12 cellular contexts compared by ENCODE assay signal in the genomic region with DNA sequence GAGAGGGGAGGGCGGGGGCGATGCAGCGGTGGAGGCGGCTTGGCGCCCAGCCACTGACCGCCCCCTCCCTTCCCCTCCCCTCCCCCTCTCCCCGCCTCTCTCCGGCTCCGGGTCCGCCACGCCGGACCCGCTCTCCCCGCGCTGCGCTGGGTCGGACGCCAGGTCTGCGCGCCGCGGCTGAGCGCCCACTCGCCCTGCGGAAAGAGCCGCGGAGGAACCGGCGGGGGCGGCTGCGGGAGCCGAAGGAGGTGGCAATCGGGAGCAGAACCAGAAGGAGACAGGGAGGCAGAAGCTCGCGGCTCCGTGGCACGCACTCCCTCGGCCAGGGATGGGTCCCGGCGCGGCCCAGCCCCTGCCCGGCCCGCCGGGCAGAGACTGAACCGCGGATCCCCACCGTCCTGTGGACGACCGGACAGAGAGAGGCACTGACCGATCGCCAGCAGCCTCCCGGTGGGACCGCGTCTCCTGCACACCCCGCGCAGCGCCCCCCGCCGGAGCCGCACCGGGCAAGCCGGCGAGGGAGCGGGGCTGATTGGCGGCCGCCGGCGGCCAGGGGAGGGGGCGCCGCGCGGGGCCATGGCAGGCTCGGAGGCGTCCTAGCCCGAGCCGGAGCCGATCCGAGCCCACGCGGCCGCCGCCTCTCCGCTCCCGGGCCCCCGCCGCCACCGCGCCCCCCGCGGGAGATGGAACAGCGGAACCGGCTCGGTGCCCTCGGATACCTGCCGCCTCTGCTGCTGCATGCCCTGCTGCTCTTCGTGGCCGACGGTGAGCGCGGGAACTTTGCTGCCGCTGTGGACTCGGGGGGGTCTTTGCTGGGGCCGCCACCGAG. TPM values are rescaled to one million over a fixed set of nuclear protein-coding genes. Genes with fewer than 3 reads are reported as not detected.
DNase-seq lines count a peak whose midpoint lies in the region; ATAC-seq and TF ChIP-seq lines count a peak whose summit lies in the region.
"Had no signal": no experiment of that assay in that cellular context is flagged by ENCODE, and none has a peak within 500 bp of the region (broad histone marks: within the 10 kb centered on the region; RNA-seq: fewer than 3 reads in every experiment).

Gene VSTM2B (plus strand): TSS at position 94 of the 829 bp plus-strand sequence. CDS start 590 bp downstream, at position 684.

- TF ChIP-seq POLR2A in suprapubic skin (IDR thresholded peaks at IDR 0.05): no peak

- no peak for ATAC-seq in activated naive CD8-positive, alpha-beta T cell treated with anti-CD3 and anti-CD28 coated beads, Interleukin-2, amount 50 U/mL, for 24 hours
- ATAC-seq in lower lobe of right lung (no peak), GM18868 (IDR thresholded peaks at IDR 0.05; ENCODE audit: unreplicated experiment) (no peak)

- H3K36me3 Mint-ChIP-seq in activated naive CD4-positive, alpha-beta T cell treated with anti-CD3 and anti-CD28 coated beads for 36 hours (ENCODE audit: low read depth): peaks cover 2% of the 10 kb centered on the region
- H3K36me3 Mint-ChIP-seq in activated naive CD4-positive, alpha-beta T cell treated with anti-CD3 and anti-CD28 coated beads, Interleukin-2, amount 10 ng/mL, durations not matched to agents 7 days and 5 days: no peaks in the 10 kb centered on the region
- H3K36me3 Mint-ChIP-seq in activated naive CD8-positive, alpha-beta T cell treated with anti-CD3 and anti-CD28 coated beads, Interleukin-2, amount 50 U/mL, for 24 hours (ENCODE audit: low read depth): no peaks in the 10 kb centered on the region

- no CpG with 5 or more reads among the region's 104 CpGs for WGBS in suprapubic skin

- no peak within 1 kb of the TSS for H3K27ac Mint-ChIP-seq in activated naive CD4-positive, alpha-beta T cell treated with anti-CD3 and anti-CD28 coated beads for 36 hours
- no peak within 1 kb of the TSS for H3K27ac Mint-ChIP-seq in activated naive CD4-positive, alpha-beta T cell treated with anti-CD3 and anti-CD28 coated beads, Interleukin-2, amount 10 ng/mL, durations not matched to agents 7 days and 5 days
- H3K27ac Mint-ChIP-seq in activated naive CD8-positive, alpha-beta T cell treated with anti-CD3 and anti-CD28 coated beads, Interleukin-2, amount 50 U/mL, for 24 hours: no peak within 1 kb of the TSS
- H3K27ac Mint-ChIP-seq: stimulated activated naive CD8-positive, alpha-beta T cell treated with anti-CD3 and anti-CD28 coated beads, Interleukin-15, Interleukin-2, amounts not matched to agents 100 ng/mL and 50 ng/mL, for 24 hours had no signal

- intact Hi-C loops in activated naive CD4-positive, alpha-beta T cell treated with anti-CD3 and anti-CD28 coated beads for 36 hours (cut with micrococcal nuclease): loop anchor here (5.0 to 10.0 kb wide), 4 partner anchors 61 to 1826 kb away; no protein-coding TSS in a partner anchor
- intact Hi-C loops in lower lobe of right lung (cut with DNase I): no loop called here

- no peak within 1 kb of the TSS for H3K4me3 ChIP-seq in lower lobe of right lung
- peak within 1 kb of the TSS; percentile 32 for H3K4me3 ChIP-seq in suprapubic skin

- no peaks in the 10 kb centered on the region for H3K36me3 ChIP-seq in lower lobe of right lung
- H3K36me3 ChIP-seq in suprapubic skin: no peaks in the 10 kb centered on the region

- peaks cover 97% of the 10 kb centered on the region for H3K27me3 ChIP-seq in lower lobe of right lung (ENCODE audit: low read depth)
- peaks cover 98% of the 10 kb centered on the region for H3K27me3 ChIP-seq in suprapubic skin

- TF ChIP-seq EP300 in suprapubic skin (IDR thresholded peaks at IDR 0.05): no peak

- CTCF ChIA-PET in activated naive CD4-positive, alpha-beta T cell treated with anti-CD3 and anti-CD28 coated beads for 36 hours (lab: Charles Lee): no interaction called here
- CTCF ChIA-PET in activated naive CD4-positive, alpha-beta T cell treated with anti-CD3 and anti-CD28 coated beads, Interleukin-2, amount 10 ng/mL, durations not matched to agents 7 days and 5 days (lab: Charles Lee): no interaction called here

- H3K27me3 Mint-ChIP-seq in activated naive CD4-positive, alpha-beta T cell treated with anti-CD3 and anti-CD28 coated beads for 36 hours (ENCODE audit: low read depth): peaks cover 57% of the 10 kb centered on the region
- H3K27me3 Mint-ChIP-seq in activated naive CD4-positive, alpha-beta T cell treated with anti-CD3 and anti-CD28 coated beads, Interleukin-2, amount 10 ng/mL, durations not matched to agents 7 days and 5 days: peaks cover 95% of the 10 kb centered on the region
- peaks cover 71% of the 10 kb centered on the region for H3K27me3 Mint-ChIP-seq in activated naive CD8-positive, alpha-beta T cell treated with anti-CD3 and anti-CD28 coated beads, Interleukin-2, amount 50 U/mL, for 24 hours

- H3K4me1 Mint-ChIP-seq in activated naive CD4-positive, alpha-beta T cell treated with anti-CD3 and anti-CD28 coated beads for 36 hours (ENCODE audit: low read depth): peaks cover 29% of the 10 kb centered on the region
- peaks cover 26% of the 10 kb centered on the region for H3K4me1 Mint-ChIP-seq in activated naive CD4-positive, alpha-beta T cell treated with anti-CD3 and anti-CD28 coated beads, Interleukin-2, amount 10 ng/mL, durations not matched to agents 7 days and 5 days
- peaks cover 30% of the 10 kb centered on the region for H3K4me1 Mint-ChIP-seq in activated naive CD8-positive, alpha-beta T cell treated with anti-CD3 and anti-CD28 coated beads, Interleukin-2, amount 50 U/mL, for 24 hours

- peak within 1 kb of the TSS; percentile 36 for H3K4me3 Mint-ChIP-seq in activated naive CD4-positive, alpha-beta T cell treated with anti-CD3 and anti-CD28 coated beads for 36 hours
- no peak within 1 kb of the TSS for H3K4me3 Mint-ChIP-seq in activated naive CD4-positive, alpha-beta T cell treated with anti-CD3 and anti-CD28 coated beads, Interleukin-2, amount 10 ng/mL, durations not matched to agents 7 days and 5 days
- H3K4me3 Mint-ChIP-seq in activated naive CD8-positive, alpha-beta T cell treated with anti-CD3 and anti-CD28 coated beads, Interleukin-2, amount 50 U/mL, for 24 hours: peak within 1 kb of the TSS; percentile 42

- no peak for DNase-seq in activated naive CD4-positive, alpha-beta T cell treated with anti-CD3 and anti-CD28 coated beads for 36 hours
- DNase-seq in activated naive CD4-positive, alpha-beta T cell treated with anti-CD3 and anti-CD28 coated beads, Interleukin-2, amount 10 ng/mL, durations not matched to agents 7 days and 5 days: no peak
- DNase-seq in activated naive CD8-positive, alpha-beta T cell treated with anti-CD3 and anti-CD28 coated beads, Interleukin-2, amount 50 U/mL, for 24 hours: no peak
- peak; percentile 18 for DNase-seq in lower lobe of right lung
- DNase-seq in suprapubic skin (ENCODE audit: low spot score in 2 of 2): no peak
- DNase-seq in activated effector memory CD4-positive, alpha-beta T cell treated with anti-CD3 and anti-CD28 coated beads, Interleukin-2, amount 50 U/mL, for 16 hours: no peak
- DNase-seq in Ammon's horn (ENCODE audit: low spot score): no peak
- DNase-seq: islet precursor cell, small intestine had no signal

- H3K4me1 ChIP-seq in lower lobe of right lung (peaks cover 18% of the 10 kb centered on the region), suprapubic skin (peaks cover 54% of the 10 kb centered on the region)

- H3K9me3 Mint-ChIP-seq in activated naive CD4-positive, alpha-beta T cell treated with anti-CD3 and anti-CD28 coated beads for 36 hours: no peaks in the 10 kb centered on the region
- H3K9me3 Mint-ChIP-seq in activated naive CD4-positive, alpha-beta T cell treated with anti-CD3 and anti-CD28 coated beads, Interleukin-2, amount 10 ng/mL, durations not matched to agents 7 days and 5 days: no peaks in the 10 kb centered on the region
- H3K9me3 Mint-ChIP-seq in activated naive CD8-positive, alpha-beta T cell treated with anti-CD3 and anti-CD28 coated beads, Interleukin-2, amount 50 U/mL, for 24 hours: no peaks in the 10 kb centered on the region
- H3K9me3 Mint-ChIP-seq: stimulated activated naive CD8-positive, alpha-beta T cell treated with anti-CD3 and anti-CD28 coated beads, Interleukin-15, Interleukin-2, amounts not matched to agents 100 ng/mL and 50 ng/mL, for 24 hours had no signal

- TF ChIP-seq CTCF in lower lobe of right lung (IDR thresholded peaks at IDR 0.05) (no peak), suprapubic skin (IDR thresholded peaks at IDR 0.05) (no peak)

- H3K27ac ChIP-seq in lower lobe of right lung: no peak within 1 kb of the TSS
- no peak within 1 kb of the TSS for H3K27ac ChIP-seq in suprapubic skin
- H3K27ac ChIP-seq: RWPE1 had no signal

- H3K9me3 ChIP-seq in lower lobe of right lung (no peaks in the 10 kb centered on the region), suprapubic skin (no peaks in the 10 kb centered on the region)

RNA-seq across cellular contexts. Expression of gene VSTM2B, which starts in this region (rescaled TPM):
- total RNA-seq in activated naive CD4-positive, alpha-beta T cell treated with anti-CD3 and anti-CD28 coated beads for 36 hours: not detected
- not detected for total RNA-seq in lower lobe of right lung
- total RNA-seq in suprapubic skin: not detected

Comparison
In these comparisons a context has a peak if more than half of its experiments do, and no peak if none do; other contexts are left out.
1. Peak in DNase-seq in lower lobe of right lung; RNA of the gene not detected or under 1 TPM.